In genomic region chr16:83899978-83900377, GRCh38 we compare ENCODE assay signal across 9 cellular contexts. TPM values are rescaled to one million over a fixed set of nuclear protein-coding genes. Genes with fewer than 3 reads are reported as not detected.
DNase-seq lines count a peak whose midpoint lies in the region; ATAC-seq and TF ChIP-seq lines count a peak whose summit lies in the region.
"Had no signal": no experiment of that assay in that cellular context is flagged by ENCODE, and none has a peak within 500 bp of the region (broad histone marks: within the 10 kb centered on the region; RNA-seq: fewer than 3 reads in every experiment).

No MANE protein-coding gene starts in this region.

- H3K4me1 ChIP-seq in psoas muscle, result peaks cover 44% of the 10 kb centered on the region

- ATAC-seq in T-helper 17 cell, result no peak
- ATAC-seq in psoas muscle, result no peak
- ATAC-seq in HG03159 (IDR thresholded peaks at IDR 0.05; ENCODE audit: unreplicated experiment), result no peak
- ATAC-seq in HG02798 (IDR thresholded peaks at IDR 0.05; ENCODE audit: poor library complexity, unreplicated experiment), result no peak

- peaks cover 13% of the 10 kb centered on the region for H3K27me3 Mint-ChIP-seq in T-helper 17 cell

- H3K4me3 ChIP-seq in GM06990 (replicated peaks; ENCODE audit: low read depth, low read length) (peak overlapping the region; percentile 79), fibroblast of mammary gland (ENCODE audit: control insufficient read depth, low read depth, low read length) (peak overlapping the region; percentile 39), psoas muscle (peak overlapping the region; percentile 71)

- TF ChIP-seq CTCF in GM06990 (IDR thresholded peaks at IDR 0.05; ENCODE audit: insufficient read depth, low read length, poor library complexity, severe bottlenecking) (no peak), fibroblast of mammary gland (conservative IDR thresholded peaks at IDR 0.05; ENCODE audit: control insufficient read depth, insufficient read depth, low read depth, low read length) (no peak), psoas muscle (IDR thresholded peaks at IDR 0.05) (no peak)

- H3K27me3 ChIP-seq in GM06990 (replicated peaks; ENCODE audit: control insufficient read depth, insufficient read depth, low read length) (no peaks in the 10 kb centered on the region), psoas muscle (ENCODE audit: insufficient read depth in 3 of 3, low read length in 2 of 3) (no peaks in the 10 kb centered on the region)

- H3K4me3 Mint-ChIP-seq in T-helper 17 cell, result peak overlapping the region; percentile 99

- H3K27ac Mint-ChIP-seq in T-helper 17 cell, result peak overlapping the region; percentile 77

- intact Hi-C loops in psoas muscle (cut with DNase I), result loop anchor here in 1 of 2 donors (5.0 kb wide), 1 partner anchor 73 kb away; no protein-coding TSS in a partner anchor

- peaks cover 32% of the 10 kb centered on the region for H3K4me1 Mint-ChIP-seq in T-helper 17 cell

- H3K36me3 Mint-ChIP-seq in T-helper 17 cell (ENCODE audit: low read depth), result peaks cover 3% of the 10 kb centered on the region

- H3K36me3 ChIP-seq in GM06990 (ENCODE audit: control insufficient read depth, insufficient read depth, low read length) (no peaks in the 10 kb centered on the region), psoas muscle (ENCODE audit: insufficient read depth in 1 of 2, low read depth in 1 of 2) (no peaks in the 10 kb centered on the region)

- peak overlapping the region; percentile 97 for H3K27ac ChIP-seq in psoas muscle

- 41 to 48% (median 42%) methylated on average over 3 of the region's 3 CpGs for WGBS in psoas muscle, 3 donors

- no peak for DNase-seq in GM06990 (ENCODE audit: extremely low read depth, insufficient read length)
- no peak for DNase-seq in T-helper 17 cell
- DNase-seq in fibroblast of mammary gland (ENCODE audit: low read depth), result no peak
- DNase-seq in psoas muscle, result no peak
- no peak for DNase-seq in UCSD-AML1 (lab: John Stamatoyannopoulos, UW; ENCODE audit: unreplicated experiment)
- no peak for DNase-seq in AML-193 (lab: John Stamatoyannopoulos, UW)
- DNase-seq: midbrain had no signal

- H3K9me3 ChIP-seq in T-helper 17 cell (ENCODE audit: control insufficient read depth, low read length, poor library complexity, severe bottlenecking) (no peaks in the 10 kb centered on the region), psoas muscle (no peaks in the 10 kb centered on the region)

RNA-seq across cellular contexts. Expression of gene MLYCD, which starts 1.1 kb away (rescaled TPM):
- total RNA-seq in T-helper 17 cell (1 to 10 TPM; 4.7 to 6.2 TPM), psoas muscle (10 to 100 TPM; 14.7 to 21.6 (median 17.8) TPM)
- polyA plus RNA-seq in psoas muscle, result 10 to 100 TPM in 1 of 3 donors, 1 to 10 TPM in 2; 8.3 to 14.0 (median 9.3) TPM

RNA-seq across cellular contexts. Expression of gene OSGIN1, which starts 53.1 kb away (rescaled TPM):
- 1 to 10 TPM; 1.1 to 1.4 TPM for total RNA-seq in T-helper 17 cell
- total RNA-seq in psoas muscle, result 10 to 100 TPM; 10.4 to 33.7 (median 24.9) TPM
- 10 to 100 TPM; 18.4 to 39.4 (median 37.0) TPM for polyA plus RNA-seq in psoas muscle

Comparison
In these comparisons a context has a peak if more than half of its experiments do, and no peak if none do; other contexts are left out.
1. RNA of gene OSGIN1, which starts 53.1 kb away (total RNA-seq): 10.4 to 33.7 TPM in psoas muscle; 1.1 to 1.4 TPM in T-helper 17 cell; every median in the first group is over 4 times any median in the second.
2. Peak in every context shown above with its lines, with median percentiles within 50 percentile points of each other: H3K4me3 ChIP-seq.